14 cellular contexts compared by ENCODE assay signal in genomic region chr13:89457977-89458376, GRCh38.
DNase-seq lines count a peak whose midpoint lies in the region; ATAC-seq and TF ChIP-seq lines count a peak whose summit lies in the region.
"Had no signal": no experiment of that assay in that cellular context is flagged by ENCODE, and none has a peak within 500 bp of the region (broad histone marks: within the 10 kb centered on the region; RNA-seq: fewer than 3 reads in every experiment).

No MANE protein-coding gene starts in this region.

- H3K9me3 ChIP-seq in prostate gland = no peaks in the 10 kb centered on the region
- H3K9me3 ChIP-seq: testis had no signal

- no peaks in the 10 kb centered on the region for H3K4me1 ChIP-seq in prostate gland (replicated peaks)
- H3K4me1 ChIP-seq: testis had no signal

- H3K27ac ChIP-seq in prostate gland = no peak overlapping the region
- H3K27ac ChIP-seq: testis had no signal

- no peaks in the 10 kb centered on the region for H3K36me3 ChIP-seq in prostate gland

- no peak for TF ChIP-seq CTCF in fibroblast of pulmonary artery (IDR thresholded peaks at IDR 0.05; ENCODE audit: low read length, missing control alignments)
- no peak for TF ChIP-seq CTCF in retinal pigment epithelial cell (conservative IDR thresholded peaks at IDR 0.05; ENCODE audit: low read depth, low read length)
- TF ChIP-seq CTCF in prostate gland (IDR thresholded peaks at IDR 0.05) = no peak

- intact Hi-C loops in prostate gland (cut with DNase I) = no loop called here

- ATAC-seq in GM18498 (IDR thresholded peaks at IDR 0.05; ENCODE audit: unreplicated experiment) (no peak), GM21529 (IDR thresholded peaks at IDR 0.05; ENCODE audit: unreplicated experiment) (no peak)

- 59% methylated on average over 4 of the region's 4 CpGs for WGBS in prostate gland

- H3K4me3 ChIP-seq in fibroblast of pulmonary artery (replicated peaks; ENCODE audit: low read depth, low read length) (no peak overlapping the region), retinal pigment epithelial cell (ENCODE audit: low read length) (no peak overlapping the region), prostate gland (no peak overlapping the region)
- H3K4me3 ChIP-seq: testis had no signal

- DNase-seq in HCEC 1CT = peak; percentile 62
- DNase-seq in T1000 (lab: John Stamatoyannopoulos, UW) = peak; percentile 15
- peak; percentile 85 for DNase-seq in fibroblast of pulmonary artery (ENCODE audit: low read depth)
- peak; percentile 88 for DNase-seq in retinal pigment epithelial cell (ENCODE audit: low read depth)
- DNase-seq in prostate gland (ENCODE audit: low spot score) = no peak
- no peak for DNase-seq in NCI-H82 treated with DMSO at 0.1 percent for 48 hours (lab: John Stamatoyannopoulos, UW; ENCODE audit: unreplicated experiment)
- DNase-seq: activated CD4-positive, alpha-beta T cell treated with anti-CD3 and anti-CD28 coated beads, Interleukin-2, amount 10 ng/mL, durations not matched to agents 7 days and 5 days; activated T-cell treated with anti-CD3 and anti-CD28 coated beads, Interleukin-2, amount 50 U/mL, for 48 hours; NCI-H2081; Right ventricle myocardium superior; T-helper 9 cell; testis had no signal

- H3K27me3 ChIP-seq in prostate gland (replicated peaks; ENCODE audit: insufficient read depth) = no peaks in the 10 kb centered on the region
- H3K27me3 ChIP-seq: testis had no signal

- TF ChIP-seq POLR2A in prostate gland (IDR thresholded peaks at IDR 0.05) = no peak

Comparison
In these comparisons a context has a peak if more than half of its experiments do, and no peak if none do; other contexts are left out.
1. DNase-seq: peak in HCEC 1CT (single experiment), T1000 (single experiment), fibroblast of pulmonary artery (single experiment) and retinal pigment epithelial cell (single experiment); none in prostate gland (single experiment) and NCI-H82 treated with DMSO at 0.1 percent for 48 hours (single experiment).